In genomic region chr1:22121421-22121911, GRCh38 we compare ENCODE assay signal across 16 cellular contexts. TPM values are rescaled to one million over a fixed set of nuclear protein-coding genes. Genes with fewer than 3 reads are reported as not detected.
DNase-seq lines count a peak whose midpoint lies in the region; ATAC-seq and TF ChIP-seq lines count a peak whose summit lies in the region.
"Had no signal": no experiment of that assay in that cellular context is flagged by ENCODE, and none has a peak within 500 bp of the region (broad histone marks: within the 10 kb centered on the region; RNA-seq: fewer than 3 reads in every experiment).

No MANE protein-coding gene starts in this region.

- H3K9me3 ChIP-seq in spleen, result no peaks in the 10 kb centered on the region
- H3K9me3 ChIP-seq in HAP-1, result no peaks in the 10 kb centered on the region
- H3K9me3 ChIP-seq: A549 had no signal

- DNase-seq in NCI-H345 (lab: John Stamatoyannopoulos, UW), result peak; percentile 31
- no peak for DNase-seq in NCI-H345 treated with DMSO at 0.1 percent for 48 hours (lab: John Stamatoyannopoulos, UW; ENCODE audit: unreplicated experiment)
- peak; percentile 64 for DNase-seq in NCI-H510A treated with DMSO at 0.1 percent for 48 hours (lab: John Stamatoyannopoulos, UW)
- peak; percentile 82 for DNase-seq in foreskin melanocyte
- DNase-seq in spleen, result peak; percentile 66
- no peak for DNase-seq in stimulated activated naive CD4-positive, alpha-beta T cell treated with Interleukin-2 at 50 U/mL for 16 hours (lab: John Stamatoyannopoulos, UW)
- no peak for DNase-seq in HAP-1 (ENCODE audit: low spot score in 2 of 2)
- DNase-seq: activated effector memory CD4-positive, alpha-beta T cell treated with anti-CD3 and anti-CD28 coated beads, Interleukin-2, amount 50 U/mL, for 16 hours; left colon; naive B cell; T-helper 9 cell had no signal

- ATAC-seq in GM19023 (IDR thresholded peaks at IDR 0.05; ENCODE audit: unreplicated experiment), result no peak
- ATAC-seq: A549, left colon had no signal

- peaks cover 0 to 54% (median 12%) of the 10 kb centered on the region in 6 donors for H3K36me3 ChIP-seq in spleen
- H3K36me3 ChIP-seq in HAP-1 (replicated peaks), result no peaks in the 10 kb centered on the region
- H3K36me3 ChIP-seq: cardiac muscle cell had no signal

- H3K4me3 ChIP-seq in spleen (no peak overlapping the region), HAP-1 (no peak overlapping the region)
- H3K4me3 ChIP-seq: A549, cardiac muscle cell had no signal

- intact Hi-C loops in spleen (cut with DNase I; ENCODE audit: low total_unique reads), result no loop called here

- TF ChIP-seq POLR2A in spleen (IDR thresholded peaks at IDR 0.05), result no peak

- H3K4me1 ChIP-seq in spleen (peaks cover 0 to 33% (median 19%) of the 10 kb centered on the region in 6 donors), HAP-1 (no peaks in the 10 kb centered on the region)
- H3K4me1 ChIP-seq: A549 had no signal

- no peak overlapping the region for H3K27ac ChIP-seq in spleen
- H3K27ac ChIP-seq: A549 had no signal

- H3K27me3 ChIP-seq in spleen (replicated peaks in 1 of 7) (no peaks in the 10 kb centered on the region), HAP-1 (ENCODE audit: low read depth) (no peaks in the 10 kb centered on the region)
- H3K27me3 ChIP-seq: cardiac muscle cell had no signal

- TF ChIP-seq CTCF in spleen (IDR thresholded peaks at IDR 0.05 in 8 of 11, conservative IDR thresholded peaks at IDR 0.05 in 3 of 11), result no peak

- in situ Hi-C loops in HAP-1 (cut with MboI; ENCODE audit: low sequenced_read_pairs), result no loop called here

- 76 to 88% (median 83%) methylated on average over 15 of the region's 15 CpGs for WGBS in spleen, 5 donors

RNA-seq across cellular contexts. Expression of gene WNT4, which starts 21.4 kb away (rescaled TPM):
- under 1 TPM in 6 of 7 donors, not detected in 1; 0.07 to 0.47 (median 0.20) TPM for total RNA-seq in spleen
- under 1 TPM; 0.08 to 0.16 (median 0.11) TPM for polyA plus RNA-seq in spleen
- total RNA-seq: activated CD8-positive, alpha-beta memory T cell treated with anti-CD3 and anti-CD28 coated beads for 36 hours; cardiac muscle cell; endothelial cell of umbilical vein had no signal
- polyA plus RNA-seq: cardiac muscle cell had no signal

Comparison
In these comparisons a context has a peak if more than half of its experiments do, and no peak if none do; other contexts are left out.
1. DNase-seq: peak in NCI-H345 (single experiment), NCI-H510A treated with DMSO at 0.1 percent for 48 hours (single experiment), foreskin melanocyte (single experiment) and spleen (single experiment); none in NCI-H345 treated with DMSO at 0.1 percent for 48 hours (single experiment), stimulated activated naive CD4-positive, alpha-beta T cell treated with Interleukin-2 at 50 U/mL for 16 hours (single experiment) and HAP-1 (0 of 2).